Comparison of ENCODE assay signal across 15 cellular contexts in the genomic region with DNA sequence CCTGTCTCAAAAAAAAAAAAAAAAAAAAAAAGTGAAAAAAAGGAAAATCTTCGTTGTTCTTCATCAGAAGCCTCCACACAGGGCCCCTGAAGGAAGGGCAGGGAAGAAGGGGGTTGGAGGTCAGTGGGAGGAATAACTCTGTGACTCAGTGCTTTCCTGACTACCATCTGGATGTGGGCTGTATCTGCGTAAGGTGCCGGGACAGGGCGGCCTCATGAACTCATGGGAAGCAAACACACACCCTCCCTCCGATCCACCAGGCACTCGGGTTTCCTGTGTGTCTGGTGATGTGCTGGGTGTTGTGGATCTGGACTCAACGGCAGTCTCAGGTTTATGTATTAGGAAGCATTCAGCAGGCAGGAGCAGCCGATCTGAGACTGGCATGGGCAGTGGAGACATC.
"Had no signal": no experiment of that assay in that cellular context is flagged by ENCODE, and none has a peak within 500 bp of the region (broad histone marks: within the 10 kb centered on the region; RNA-seq: fewer than 3 reads in every experiment).

No MANE protein-coding gene starts in this region.

- H3K27me3 Mint-ChIP-seq: T-cell had no signal

- DNase-seq: activated naive CD4-positive, alpha-beta T cell; amniotic stem cell; body of pancreas; effector memory CD4-positive, alpha-beta T cell; erythroblast; hippocampal formation; kidney glomerular epithelial cell; ovary; sigmoid colon; stimulated activated CD4-positive, alpha-beta T cell treated with anti-CD3 and anti-CD28 coated beads, Interleukin-12 subunit alpha, Interleukin-12 subunit beta, amount 100 ng/mL, for 4 hours; stimulated activated CD4-positive, alpha-beta T cell treated with anti-CD3 and anti-CD28 coated beads, Interleukin-2, amount 100 ng/mL, for 48 hours; stimulated activated CD8-positive, alpha-beta memory T cell treated with anti-CD3 and anti-CD28 coated beads, Interleukin-4, amount 100 ng/mL, for 48 hours; T-cell had no signal

- H3K4me1 Mint-ChIP-seq: WTC11 had no signal

- H3K36me3 Mint-ChIP-seq: neural progenitor cell, T-cell, WTC11 had no signal

- ATAC-seq: body of pancreas, WTC11 had no signal

- H3K4me3 Mint-ChIP-seq: neural progenitor cell, T-cell, WTC11 had no signal

- H3K9me3 Mint-ChIP-seq: T-cell had no signal

- H3K27ac Mint-ChIP-seq: neural progenitor cell, T-cell, WTC11 had no signal
